16 cellular contexts compared by ENCODE assay signal in the genomic region with DNA sequence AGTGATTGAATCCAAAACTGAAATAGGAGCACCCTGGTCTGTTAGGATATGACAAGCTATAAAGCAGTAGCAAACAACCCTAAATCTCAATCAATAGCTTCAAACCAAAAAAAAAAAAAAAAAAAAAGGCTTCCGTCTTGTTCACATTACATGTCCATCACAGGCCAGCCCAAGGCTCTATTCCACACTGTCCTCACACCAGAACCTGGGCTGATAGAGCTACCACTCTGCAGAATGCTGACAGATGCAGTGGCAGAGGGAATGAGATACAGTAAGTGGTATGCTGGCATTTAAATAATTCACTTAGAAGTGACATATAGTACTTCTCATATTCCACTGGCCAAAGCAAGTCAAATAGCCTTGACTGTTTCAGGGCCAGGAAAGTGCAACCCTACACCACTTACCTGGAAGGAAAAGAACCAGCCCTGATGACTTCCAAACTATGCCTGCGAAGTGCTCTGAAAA. TPM values are rescaled to one million over a fixed set of nuclear protein-coding genes. Genes with fewer than 3 reads are reported as not detected.
DNase-seq lines count a peak whose midpoint lies in the region; ATAC-seq, FAIRE-seq and TF ChIP-seq lines count a peak whose summit lies in the region.
"Had no signal": no experiment of that assay in that cellular context is flagged by ENCODE, and none has a peak within 500 bp of the region (broad histone marks: within the 10 kb centered on the region; RNA-seq: fewer than 3 reads in every experiment).

No MANE protein-coding gene starts in this region.

- BruUV-seq in GM12878 (replicated peaks; lab: Mats Ljungman, UMichigan) = no TSS peak

- TF ChIP-seq RAD21 in GM12878 (IDR thresholded peaks at IDR 0.05; ENCODE audit: insufficient read depth, low read depth, low read length) = no peak

- DNase-seq in activated naive CD4-positive, alpha-beta T cell treated with anti-CD3 and anti-CD28 coated beads for 36 hours = no peak
- no peak for DNase-seq in activated naive CD4-positive, alpha-beta T cell treated with anti-CD3 and anti-CD28 coated beads, Interleukin-2, amount 50 U/mL, for 16 hours
- DNase-seq in GM12878 (ENCODE audit: low read depth, low spot score) (no peak), colonic mucosa (no peak), NCI-H748 (lab: John Stamatoyannopoulos, UW; ENCODE audit: unreplicated experiment) (no peak), HUDEP-2 (lab: John Stamatoyannopoulos, UW; ENCODE audit: unreplicated experiment in 76 of 76) (no peak)
- DNase-seq: activated effector memory CD4-positive, alpha-beta T cell treated with Interleukin-2 at 50 U/mL for 16 hours; DND-41; endodermal cell; MG63; OCI-M1; psoas muscle had no signal

- H3K27ac Mint-ChIP-seq in activated naive CD4-positive, alpha-beta T cell treated with anti-CD3 and anti-CD28 coated beads for 36 hours = peak overlapping the region; percentile 77
- H3K27ac Mint-ChIP-seq in stimulated activated naive CD8-positive, alpha-beta T cell treated with anti-CD3 and anti-CD28 coated beads, Interleukin-15, Interleukin-2, amounts not matched to agents 100 ng/mL and 50 ng/mL, for 24 hours = peak overlapping the region; percentile 97
- H3K27ac Mint-ChIP-seq: endodermal cell had no signal

- H3K4me2 ChIP-seq in KMS-11 (peak overlapping the region; percentile 33; the same call in 1 of the 2 replicates), GM12878 (ENCODE audit: control insufficient read depth, insufficient read depth) (peak overlapping the region; percentile 86)

- H3K27me3 Mint-ChIP-seq in activated naive CD4-positive, alpha-beta T cell treated with anti-CD3 and anti-CD28 coated beads for 36 hours (ENCODE audit: low read depth) = no peaks in the 10 kb centered on the region
- no peaks in the 10 kb centered on the region for H3K27me3 Mint-ChIP-seq in stimulated activated naive CD8-positive, alpha-beta T cell treated with anti-CD3 and anti-CD28 coated beads, Interleukin-15, Interleukin-2, amounts not matched to agents 100 ng/mL and 50 ng/mL, for 24 hours

- H4K20me1 ChIP-seq in KMS-11 (ENCODE audit: insufficient read depth) = 0 out of 2 replicates have a peak, but pooled peaks cover 2% of the 10 kb centered on the region
- H4K20me1 ChIP-seq in GM12878 (ENCODE audit: control insufficient read depth, insufficient read depth) = no peaks in the 10 kb centered on the region

- RAD21 ChIA-PET in GM12878 (lab: Charles Lee; ENCODE audit: unreplicated experiment) = interaction anchor here (0.6 to 3.7 kb wide), 15 partner anchors 9 to 587 kb away, joined by 3 to 32 read pairs (median 4); no protein-coding TSS in a partner anchor

- no peak for FAIRE-seq in GM12878 (lab: Jason Lieb, UNC)
- FAIRE-seq: frontal cortex had no signal

- H3K4me3 ChIP-seq in KMS-11 (IDR thresholded peaks at IDR 0.05; ENCODE audit: insufficient read depth, low read depth, low read length) (no peak overlapping the region), GM12878 (no peak overlapping the region; the same call in 1 of the 2 replicates), colonic mucosa (no peak overlapping the region)
- H3K4me3 ChIP-seq: cardiac muscle cell, MG63, psoas muscle had no signal

- H2AFZ ChIP-seq in KMS-11 (ENCODE audit: low read depth) = no peak overlapping the region
- H2AFZ ChIP-seq in GM12878 (ENCODE audit: control insufficient read depth, low read depth, low read length) = no peak overlapping the region

- H3K4me3 Mint-ChIP-seq in activated naive CD4-positive, alpha-beta T cell treated with anti-CD3 and anti-CD28 coated beads for 36 hours = peak overlapping the region; percentile 13
- peak overlapping the region; percentile 78 for H3K4me3 Mint-ChIP-seq in stimulated activated naive CD8-positive, alpha-beta T cell treated with anti-CD3 and anti-CD28 coated beads, Interleukin-15, Interleukin-2, amounts not matched to agents 100 ng/mL and 50 ng/mL, for 24 hours
- H3K4me3 Mint-ChIP-seq: endodermal cell had no signal

- no peak; a peak in 1 of 4 replicates for TF ChIP-seq EP300 in GM12878 (IDR thresholded peaks at IDR 0.05; ENCODE audit: borderline replicate concordance in 1 of 2, control insufficient read depth in 1 of 2, low read depth in 2 of 2, low read length in 2 of 2)

- H3K36me3 Mint-ChIP-seq in activated naive CD4-positive, alpha-beta T cell treated with anti-CD3 and anti-CD28 coated beads for 36 hours (ENCODE audit: low read depth) = peaks cover 38% of the 10 kb centered on the region
- peaks cover 56% of the 10 kb centered on the region for H3K36me3 Mint-ChIP-seq in stimulated activated naive CD8-positive, alpha-beta T cell treated with anti-CD3 and anti-CD28 coated beads, Interleukin-15, Interleukin-2, amounts not matched to agents 100 ng/mL and 50 ng/mL, for 24 hours (ENCODE audit: low read depth)

- H3K4me1 Mint-ChIP-seq in activated naive CD4-positive, alpha-beta T cell treated with anti-CD3 and anti-CD28 coated beads for 36 hours (ENCODE audit: low read depth) = peaks cover 69% of the 10 kb centered on the region
- peaks cover 89% of the 10 kb centered on the region for H3K4me1 Mint-ChIP-seq in stimulated activated naive CD8-positive, alpha-beta T cell treated with anti-CD3 and anti-CD28 coated beads, Interleukin-15, Interleukin-2, amounts not matched to agents 100 ng/mL and 50 ng/mL, for 24 hours (ENCODE audit: low read depth)

- in situ Hi-C loops in GM12878 (cut with MboI) = loop anchor here (10.0 to 25.0 kb wide), 3 partner anchors 585 to 1703 kb away; partner anchors contain the start of gene HYCC1

- H3K27ac ChIP-seq in KMS-11 (peak overlapping the region; percentile 4; the same call in 1 of the 2 replicates), GM12878 (ENCODE audit: control insufficient read depth, insufficient read depth) (peak overlapping the region; percentile 78; the same call in 1 of the 2 replicates), colonic mucosa (no peak overlapping the region)
- H3K27ac ChIP-seq: cardiac muscle cell, psoas muscle had no signal

- SMC1A ChIA-PET in GM12878 (lab: Charles Lee; ENCODE audit: uncharacterized antibody, unreplicated experiment) = interaction anchor here (0.6 to 1.7 kb wide), 5 partner anchors 24 to 43 kb away, joined by 3 to 11 read pairs (median 7); no protein-coding TSS in a partner anchor

- H3K9ac ChIP-seq in KMS-11 (no peak overlapping the region), GM12878 (ENCODE audit: control insufficient read depth, insufficient read depth, low read length) (no peak overlapping the region), colonic mucosa (ENCODE audit: low read depth in 2 of 2, low read length in 2 of 2) (no peak overlapping the region)

- peaks cover 4% of the 10 kb centered on the region; the same call in 1 of the 2 replicates for H3K36me3 ChIP-seq in KMS-11 (ENCODE audit: insufficient read depth)
- no peaks in the 10 kb centered on the region for H3K36me3 ChIP-seq in GM12878 (ENCODE audit: control insufficient read depth in 2 of 2, insufficient read depth in 2 of 2, low read length in 1 of 2)
- no peaks in the 10 kb centered on the region for H3K36me3 ChIP-seq in colonic mucosa
- H3K36me3 ChIP-seq: cardiac muscle cell had no signal

- TF ChIP-seq POLR2A in GM12878 (IDR thresholded peaks at IDR 0.05; ENCODE audit: low read depth, low read length) = no peak

- H3K4me1 ChIP-seq in KMS-11 (ENCODE audit: low read depth, poor library complexity, severe bottlenecking) = peaks cover 37% of the 10 kb centered on the region
- peaks cover 37% of the 10 kb centered on the region for H3K4me1 ChIP-seq in GM12878 (ENCODE audit: control insufficient read depth, insufficient read depth, low read length)
- no peaks in the 10 kb centered on the region for H3K4me1 ChIP-seq in colonic mucosa

- H3K9me3 Mint-ChIP-seq in activated naive CD4-positive, alpha-beta T cell treated with anti-CD3 and anti-CD28 coated beads for 36 hours = peaks cover 7% of the 10 kb centered on the region
- peaks cover 4% of the 10 kb centered on the region for H3K9me3 Mint-ChIP-seq in stimulated activated naive CD8-positive, alpha-beta T cell treated with anti-CD3 and anti-CD28 coated beads, Interleukin-15, Interleukin-2, amounts not matched to agents 100 ng/mL and 50 ng/mL, for 24 hours

- intact Hi-C loops in activated naive CD4-positive, alpha-beta T cell treated with anti-CD3 and anti-CD28 coated beads for 36 hours (cut with micrococcal nuclease) = loop anchor here (1.0 to 10.0 kb wide), 15 partner anchors 42 to 1655 kb away; partner anchors contain the start of genes CCDC126, HYCC1, KLHL7 and MALSU1
- intact Hi-C loops in GM12878 (cut with micrococcal nuclease; ENCODE audit: unreplicated experiment) (loop anchor here (10.0 kb wide), 2 partner anchors 505 to 585 kb away; no protein-coding TSS in a partner anchor), colonic mucosa (cut with DNase I) (loop anchor here (10.0 kb wide), 1 partner anchor 1145 kb away; no protein-coding TSS in a partner anchor)

- TF ChIP-seq CTCF in KMS-11 (conservative IDR thresholded peaks at IDR 0.05; ENCODE audit: low read depth, low read length) (no peak), GM12878 (IDR thresholded peaks at IDR 0.05 in 2 of 3, conservative IDR thresholded peaks at IDR 0.05 in 1 of 3; ENCODE audit: control insufficient read depth in 2 of 3, extremely low read depth in 1 of 3, insufficient read depth in 1 of 3, low read depth in 3 of 3, low read length in 3 of 3) (no peak), colonic mucosa (IDR thresholded peaks at IDR 0.05) (no peak)

- ATAC-seq in GM12878 = no peak
- ATAC-seq: psoas muscle had no signal

- H3K79me2 ChIP-seq in KMS-11 (ENCODE audit: insufficient read depth, low read depth) (peaks cover 74% of the 10 kb centered on the region; the same call in 1 of the 2 replicates), GM12878 (ENCODE audit: control insufficient read depth, insufficient read depth, low read length) (peaks cover 26% of the 10 kb centered on the region)

- H3K9me3 ChIP-seq in GM12878 (replicated peaks; ENCODE audit: control insufficient read depth, insufficient read depth, low read length) (peaks cover 2% of the 10 kb centered on the region; the same call in 2 of the 3 replicates), colonic mucosa (no peaks in the 10 kb centered on the region)
- H3K9me3 ChIP-seq: psoas muscle had no signal

- CTCF ChIA-PET in activated naive CD4-positive, alpha-beta T cell treated with anti-CD3 and anti-CD28 coated beads for 36 hours (lab: Charles Lee) = interaction anchor here (0.6 to 1.4 kb wide), 5 partner anchors 12 to 683 kb away, joined by 3 to 4 read pairs (median 3); no protein-coding TSS in a partner anchor
- CTCF ChIA-PET in GM12878 (lab: Yijun Ruan, JAX) = interaction anchor here (0.9 to 1.0 kb wide), 2 partner anchors 27 to 45 kb away, joined by 3 read pairs; no protein-coding TSS in a partner anchor

- POLR2A ChIA-PET in GM12878 (lab: Charles Lee) = interaction anchor here (0.6 to 1.4 kb wide), 9 partner anchors 27 to 1650 kb away, joined by 3 to 7 read pairs (median 3); no protein-coding TSS in a partner anchor

- 50% methylated on average over 2 of the region's 2 CpGs for WGBS in GM12878 (ENCODE audit: insufficient coverage, insufficient replicate concordance, low lambda C conversion rate, missing lambda C conversion rate)

- H3K27me3 ChIP-seq in KMS-11 (ENCODE audit: insufficient read depth, low read depth) (no peaks in the 10 kb centered on the region), GM12878 (replicated peaks in 1 of 2; ENCODE audit: control insufficient read depth in 2 of 2, insufficient read depth in 2 of 2, low read length in 1 of 2) (no peaks in the 10 kb centered on the region), colonic mucosa (no peaks in the 10 kb centered on the region)
- H3K27me3 ChIP-seq: cardiac muscle cell, MG63 had no signal

RNA-seq across cellular contexts. Expression of gene CDCA7L, which starts 5.8 kb away (rescaled TPM):
- total RNA-seq in activated naive CD4-positive, alpha-beta T cell treated with anti-CD3 and anti-CD28 coated beads for 36 hours = 100 to 1,000 TPM; 101 to 103 TPM
- total RNA-seq in GM12878 (2013; cell fraction: nucleolus; rRNA removed) = 142 and 155 TPM in 2 replicates
- 68.3 and 82.0 TPM in 2 replicates for total RNA-seq in GM12878 (2014; rRNA removed)
- 85.3 and 92.2 TPM in 2 replicates for total RNA-seq in GM12878 (2014; rRNA removed; fragmentation: Illumina TruSeq; extraction: Trizol)
- 68.5 and 72.7 TPM in 2 replicates for total RNA-seq in GM12878 (2021)
- 36.7 TPM for polyA plus RNA-seq in GM12878 (2011; ENCODE audit: low read depth)
- polyA plus RNA-seq in GM12878 (2011; rRNA removed) = 74.6 and 93.5 TPM in 2 replicates
- polyA plus RNA-seq in GM12878 (2011; cell fraction: cytosol; rRNA removed) = 39.9 and 47.6 TPM in 2 replicates
- 170 and 252 TPM in 2 replicates for polyA plus RNA-seq in GM12878 (2011; cell fraction: nucleus; rRNA removed)
- polyA plus RNA-seq in GM12878 (2012) = 40.2 and 48.5 TPM in 2 replicates
- 80.0 and 86.4 TPM in 2 replicates for polyA plus RNA-seq in GM12878 (2014; fragmentation: Illumina TruSeq; extraction: Trizol)
- polyA plus RNA-seq in GM12878 (2014; fragmentation: Nextera tagmentation; extraction: Ambion mirVana) = 10 to 100 TPM; 30.3 to 45.2 TPM
- polyA plus RNA-seq in GM12878 (2014; rRNA removed) = 57.3 and 61.1 TPM in 2 replicates
- polyA plus RNA-seq in GM12878 (2016; fragmentation: Nextera tagmentation; extraction: Ambion mirVana) = 10 to 100 TPM; 61.0 to 68.6 TPM
- polyA minus RNA-seq in GM12878 (2011; rRNA and poly(A)+ RNA removed) = 84.2 and 97.1 TPM in 2 replicates
- 24.9 and 25.8 TPM in 2 replicates for polyA minus RNA-seq in GM12878 (2011; cell fraction: cytosol; rRNA and poly(A)+ RNA removed)
- 70.0 and 106 TPM in 2 replicates for polyA minus RNA-seq in GM12878 (2011; cell fraction: nucleus; rRNA and poly(A)+ RNA removed)
- 10 to 100 TPM; 19.8 to 35.8 TPM for total RNA-seq in colonic mucosa
